ENCODE assay signal across 35 cellular contexts in genomic region chr2:233336541-233336940, GRCh38. TPM values are rescaled to one million over a fixed set of nuclear protein-coding genes. Genes with fewer than 3 reads are reported as not detected.
"Had no signal": no experiment of that assay in that cellular context is flagged by ENCODE, and none has a peak within 500 bp of the region (broad histone marks: within the 10 kb centered on the region; RNA-seq: fewer than 3 reads in every experiment).

No MANE protein-coding gene starts in this region.

- DNase-seq: activated B cell treated with CpG ODN at 0.5 μM for 24 hours; activated CD4-positive, alpha-beta memory T cell treated with anti-CD3 and anti-CD28 coated beads, Interleukin-2, amount 10 ng/mL, durations not matched to agents 7 days and 5 days; activated CD4-positive, alpha-beta T cell treated with anti-CD3 and anti-CD28 coated beads for 1 hour; activated CD4-positive, alpha-beta T cell treated with anti-CD3 and anti-CD28 coated beads for 48 hours; activated CD8-positive, alpha-beta memory T cell treated with anti-CD3 and anti-CD28 coated beads for 24 hours; activated CD8-positive, alpha-beta memory T cell treated with anti-CD3 and anti-CD28 coated beads, Interleukin-2, amount 10 ng/mL, durations not matched to agents 7 days and 5 days; activated CD8-positive, alpha-beta memory T cell treated with anti-CD3 and anti-CD28 coated beads, Interleukin-2, amount 50 U/mL, for 48 hours; activated naive CD4-positive, alpha-beta T cell; activated naive CD4-positive, alpha-beta T cell treated with anti-CD3 and anti-CD28 coated beads, Interleukin-2, amount 50 U/mL, for 16 hours; activated naive CD8-positive, alpha-beta T cell treated with anti-CD3 and anti-CD28 coated beads for 36 hours; activated T-cell treated with anti-CD3 and anti-CD28 coated beads, Interleukin-2, amount 50 U/mL, for 1 hour; activated T-cell treated with anti-CD3 and anti-CD28 coated beads, Interleukin-2, amount 50 U/mL, for 72 hours; amniotic stem cell; brain microvascular endothelial cell; NCI-H1048; NCI-H1105 treated with DMSO at 0.1 percent for 48 hours; NCI-H1436; NCI-H1694; NCI-H1930; NCI-H2081 treated with DMSO at 0.1 percent for 48 hours; NCI-H226; NCI-H446 treated with DMSO at 0.1 percent for 48 hours; NCI-H524 treated with DMSO at 0.1 percent for 48 hours; Right ventricle myocardium superior; SW 1271; T-helper 1 cell; T-helper 2 cell; T-helper 9 cell had no signal

- FAIRE-seq: K562 had no signal

- H3K4me3 ChIP-seq: K562 had no signal

- ATAC-seq: activated CD8-positive, alpha-beta memory T cell treated with anti-CD3 and anti-CD28 coated beads, Interleukin-2, amount 10 ng/mL, durations not matched to agents 7 days and 5 days; activated T-cell treated with anti-CD3 and anti-CD28 coated beads, Interleukin-2, amount 50 U/mL, for 72 hours; activated T-helper 17 cell treated with anti-CD3 and anti-CD28 coated beads, Interleukin-2, amount 50 U/mL, for 72 hours; K562; Panc1 had no signal

- H3K27ac ChIP-seq: brain microvascular endothelial cell, RWPE1, VCaP had no signal

- H3K27me3 ChIP-seq: brain microvascular endothelial cell had no signal

- H3K36me3 ChIP-seq: brain microvascular endothelial cell had no signal

RNA-seq across cellular contexts. Expression of gene SAG, which starts 28.9 kb away (rescaled TPM):
- total RNA-seq: aorta, MCF 10A, Right ventricle myocardium superior had no signal
